ENCODE assay signal across 15 cellular contexts in the genomic region with DNA sequence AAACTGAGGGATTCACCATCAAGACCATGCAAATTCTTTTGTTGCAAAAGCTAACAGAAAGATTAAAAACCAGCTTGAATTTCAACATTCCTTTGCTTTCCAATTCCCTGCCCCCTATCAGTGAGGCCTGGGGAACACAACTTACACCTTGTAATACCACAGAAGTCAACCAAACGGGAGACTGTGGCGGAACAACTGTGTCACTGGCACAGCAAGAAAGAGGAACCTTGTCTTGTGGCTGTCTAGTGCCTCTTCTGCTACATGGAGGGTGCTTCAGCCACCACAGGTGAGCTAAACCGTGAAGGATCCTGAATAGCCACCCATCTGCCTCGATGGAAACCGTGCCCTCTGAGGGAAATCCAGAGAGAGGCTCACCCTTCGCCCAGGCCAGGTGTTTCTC. TPM values are rescaled to one million over a fixed set of nuclear protein-coding genes. Genes with fewer than 3 reads are reported as not detected.
DNase-seq lines count a peak whose midpoint lies in the region; ATAC-seq, FAIRE-seq and TF ChIP-seq lines count a peak whose summit lies in the region.
"Had no signal": no experiment of that assay in that cellular context is flagged by ENCODE, and none has a peak within 500 bp of the region (broad histone marks: within the 10 kb centered on the region; RNA-seq: fewer than 3 reads in every experiment).

No MANE protein-coding gene starts in this region.

- CTCF ChIA-PET in activated CD4-positive, alpha-beta T cell treated with anti-CD3 and anti-CD28 coated beads for 36 hours (lab: Charles Lee) = interaction anchor here (0.6 kb wide), 1 partner anchor 36 kb away, joined by 3 read pairs; no protein-coding TSS in a partner anchor
- CTCF ChIA-PET in K562 (lab: Yijun Ruan, JAX; ENCODE audit: low intra/inter-chr PET ratio) = no interaction called here

- no peaks in the 10 kb centered on the region for H3K27me3 ChIP-seq in K562 (ENCODE audit: control insufficient read depth in 2 of 2, insufficient read depth in 2 of 2, low read length in 2 of 2)
- H3K27me3 ChIP-seq in osteoblast (ENCODE audit: insufficient read depth, low read length) = no peaks in the 10 kb centered on the region
- no peaks in the 10 kb centered on the region for H3K27me3 ChIP-seq in BE2C
- H3K27me3 ChIP-seq: adrenal gland, neural progenitor cell had no signal

- TF ChIP-seq CTCF in K562 (IDR thresholded peaks at IDR 0.05 in 2 of 3, conservative IDR thresholded peaks at IDR 0.05 in 1 of 3; ENCODE audit: insufficient read depth in 2 of 3, low read depth in 1 of 3, low read length in 3 of 3) = no peak
- no peak for TF ChIP-seq CTCF in osteoblast (IDR thresholded peaks at IDR 0.05; ENCODE audit: extremely low read depth, low read depth, low read length)
- TF ChIP-seq CTCF in BE2C (IDR thresholded peaks at IDR 0.05; ENCODE audit: low read depth, low read length) = no peak

- peak overlapping the region in 1 of 2 experiments; percentile 24; a peak in 2 of 4 replicates for H3K9ac ChIP-seq in K562 (ENCODE audit: insufficient read depth in 1 of 2, low read depth in 2 of 2, low read length in 2 of 2)
- H3K9ac ChIP-seq: neural progenitor cell had no signal

- no peaks in the 10 kb centered on the region for H3K9me3 ChIP-seq in K562 (replicated peaks; ENCODE audit: control insufficient read depth, insufficient read depth, low read depth, low read length)
- no peaks in the 10 kb centered on the region for H3K9me3 ChIP-seq in osteoblast (ENCODE audit: low read depth, low read length)
- H3K9me3 ChIP-seq in BE2C = no peaks in the 10 kb centered on the region
- H3K9me3 ChIP-seq: adrenal gland had no signal

- H3K27me3 Mint-ChIP-seq in activated CD4-positive, alpha-beta T cell treated with anti-CD3 and anti-CD28 coated beads for 36 hours = no peaks in the 10 kb centered on the region

- H3K27ac ChIP-seq in K562 (ENCODE audit: extremely low read depth, low read depth, low read length) = peak overlapping the region; percentile 20; the same call in 1 of the 3 replicates
- no peak overlapping the region for H3K27ac ChIP-seq in osteoblast (ENCODE audit: low read depth, low read length)
- H3K27ac ChIP-seq: neural progenitor cell had no signal

- ATAC-seq in activated CD4-positive, alpha-beta T cell treated with anti-CD3 and anti-CD28 coated beads for 36 hours = peak; percentile 45
- peak; percentile 14; the same call in 1 of the 3 replicates for ATAC-seq in K562
- ATAC-seq in stimulated activated effector memory CD8-positive, alpha-beta T cell treated with anti-CD3 and anti-CD28 coated beads, Interleukin-12 subunit alpha, Interleukin-12 subunit beta, amount 100 ng/mL, for 72 hours = peak; percentile 42
- ATAC-seq in GM18505 (IDR thresholded peaks at IDR 0.05; ENCODE audit: unreplicated experiment) = no peak

- peaks cover 84% of the 10 kb centered on the region for H3K4me1 Mint-ChIP-seq in activated CD4-positive, alpha-beta T cell treated with anti-CD3 and anti-CD28 coated beads for 36 hours
- peaks cover 85% of the 10 kb centered on the region for H3K4me1 Mint-ChIP-seq in stimulated activated effector memory CD8-positive, alpha-beta T cell treated with anti-CD3 and anti-CD28 coated beads, Interleukin-12 subunit alpha, Interleukin-12 subunit beta, amount 100 ng/mL, for 72 hours

- no peak for TF ChIP-seq EP300 in K562 (IDR thresholded peaks at IDR 0.05; ENCODE audit: low read length)

- peaks cover 75% of the 10 kb centered on the region for H4K20me1 ChIP-seq in K562 (replicated peaks; ENCODE audit: control insufficient read depth, insufficient read depth, low read length)
- H4K20me1 ChIP-seq in osteoblast (ENCODE audit: insufficient read depth, low read length) = peaks cover 76% of the 10 kb centered on the region

- no peak overlapping the region for H3K4me3 Mint-ChIP-seq in activated CD4-positive, alpha-beta T cell treated with anti-CD3 and anti-CD28 coated beads for 36 hours
- peak overlapping the region; percentile 12 for H3K4me3 Mint-ChIP-seq in stimulated activated effector memory CD8-positive, alpha-beta T cell treated with anti-CD3 and anti-CD28 coated beads, Interleukin-12 subunit alpha, Interleukin-12 subunit beta, amount 100 ng/mL, for 72 hours
- H3K4me3 Mint-ChIP-seq: neural progenitor cell had no signal

- H3K27ac Mint-ChIP-seq in activated CD4-positive, alpha-beta T cell treated with anti-CD3 and anti-CD28 coated beads for 36 hours = no peak overlapping the region
- peak overlapping the region; percentile 92 for H3K27ac Mint-ChIP-seq in stimulated activated effector memory CD8-positive, alpha-beta T cell treated with anti-CD3 and anti-CD28 coated beads, Interleukin-12 subunit alpha, Interleukin-12 subunit beta, amount 100 ng/mL, for 72 hours
- H3K27ac Mint-ChIP-seq: neural progenitor cell had no signal

- peaks cover 36% of the 10 kb centered on the region for H3K9me1 ChIP-seq in K562 (ENCODE audit: control insufficient read depth, insufficient read depth, low read length)

- POLR2A ChIA-PET in activated CD4-positive, alpha-beta T cell treated with anti-CD3 and anti-CD28 coated beads for 36 hours (lab: Charles Lee) = interaction anchor here (0.6 to 3.2 kb wide), 2 partner anchors 8 to 15 kb away, joined by 6 to 12 read pairs; a partner anchor contains a TSS
- POLR2A ChIA-PET in K562 (lab: Yijun Ruan, JAX) = interaction anchor here (0.6 to 3.8 kb wide), 5 partner anchors 9 to 115 kb away, joined by 3 to 22 read pairs (median 5); a partner anchor contains a TSS

- H3K36me3 Mint-ChIP-seq in activated CD4-positive, alpha-beta T cell treated with anti-CD3 and anti-CD28 coated beads for 36 hours (ENCODE audit: low read depth) = peaks cover 15% of the 10 kb centered on the region
- peaks cover 55% of the 10 kb centered on the region for H3K36me3 Mint-ChIP-seq in stimulated activated effector memory CD8-positive, alpha-beta T cell treated with anti-CD3 and anti-CD28 coated beads, Interleukin-12 subunit alpha, Interleukin-12 subunit beta, amount 100 ng/mL, for 72 hours

- TF ChIP-seq RAD21 in K562 (CRISPR knock-in tag; conservative IDR thresholded peaks at IDR 0.05 in 1 of 2, IDR thresholded peaks at IDR 0.05 in 1 of 2) = no peak

- no peak for FAIRE-seq in K562 (lab: Jason Lieb, UNC)
- FAIRE-seq: TTC549 had no signal

- H3K4me1 ChIP-seq in K562 (replicated peaks in 1 of 2; ENCODE audit: control insufficient read depth in 2 of 2, insufficient read depth in 2 of 2, low read length in 2 of 2) (peaks cover 24 to 25% of the 10 kb centered on the region in 2 experiments), osteoblast (ENCODE audit: insufficient read depth, low read length) (peaks cover 4% of the 10 kb centered on the region), BE2C (no peaks in the 10 kb centered on the region)

- H3K36me3 ChIP-seq in K562 (ENCODE audit: control insufficient read depth, insufficient read depth, low read length) (peaks cover 72% of the 10 kb centered on the region), osteoblast (ENCODE audit: insufficient read depth, low read length) (peaks cover 7% of the 10 kb centered on the region), BE2C (no peaks in the 10 kb centered on the region)
- H3K36me3 ChIP-seq: adrenal gland, neural progenitor cell had no signal

- no TSS peak for BruUV-seq in K562 (replicated peaks; lab: Mats Ljungman, UMichigan)

- H3K4me3 ChIP-seq in K562 = no peak overlapping the region
- no peak overlapping the region for H3K4me3 ChIP-seq in osteoblast (ENCODE audit: insufficient read depth, low read length)
- H3K4me3 ChIP-seq in BE2C (ENCODE audit: low read depth, low read length) = no peak overlapping the region
- H3K4me3 ChIP-seq: adrenal gland, HAP-1, neural progenitor cell had no signal

- H3K79me2 ChIP-seq in K562 (ENCODE audit: control insufficient read depth, insufficient read depth, low read length) (peaks cover 86% of the 10 kb centered on the region), osteoblast (ENCODE audit: insufficient read depth, low read length) (peaks cover 82% of the 10 kb centered on the region)

- H3K4me2 ChIP-seq in K562 (ENCODE audit: insufficient read depth, low read length) (peak overlapping the region; percentile 5; the same call in 1 of the 2 replicates), osteoblast (ENCODE audit: insufficient read depth, low read length) (no peak overlapping the region)
- H3K4me2 ChIP-seq: neural progenitor cell had no signal

- peak; percentile 48 for DNase-seq in activated CD4-positive, alpha-beta T cell treated with anti-CD3 and anti-CD28 coated beads for 36 hours
- no peak for DNase-seq in activated CD4-positive, alpha-beta T cell treated with anti-CD3 and anti-CD28 coated beads, Interleukin-2, amount 50 U/mL, for 1 hour
- peak; percentile 89 for DNase-seq in NOMO-1 treated with DMSO at 0.1 percent for 48 hours (lab: John Stamatoyannopoulos, UW; ENCODE audit: unreplicated experiment)
- DNase-seq in K562 (ENCODE audit: extremely low read depth in 1 of 4, low spot score in 3 of 4) = no peak
- DNase-seq in stimulated activated effector memory CD8-positive, alpha-beta T cell treated with anti-CD3 and anti-CD28 coated beads, Interleukin-12 subunit alpha, Interleukin-12 subunit beta, amount 100 ng/mL, for 72 hours (ENCODE audit: low spot score in 2 of 2) = no peak
- no peak for DNase-seq in osteoblast (ENCODE audit: insufficient read length, low spot score, missing footprints)
- DNase-seq in BE2C = no peak
- DNase-seq: 8988T, NCI-H1092, NCI-H82 had no signal

- intact Hi-C loops in activated CD4-positive, alpha-beta T cell treated with anti-CD3 and anti-CD28 coated beads for 36 hours (cut with DNase I, micrococcal nuclease) = no loop called here
- intact Hi-C loops in K562 (cut with micrococcal nuclease) = no loop called here

- in situ Hi-C loops in K562 (cut with MboI) = no loop called here

- WGBS in K562 (ENCODE audit: insufficient coverage, low coverage, missing lambda C conversion rate) = 74% methylated on average over 6 of the region's 6 CpGs

- H2AFZ ChIP-seq in K562 (ENCODE audit: low read depth, low read length) (no peak overlapping the region), osteoblast (ENCODE audit: low read length) (no peak overlapping the region)
- H2AFZ ChIP-seq: neural progenitor cell had no signal

- H3K9me3 Mint-ChIP-seq in activated CD4-positive, alpha-beta T cell treated with anti-CD3 and anti-CD28 coated beads for 36 hours (ENCODE audit: low read depth) = no peaks in the 10 kb centered on the region
- no peaks in the 10 kb centered on the region for H3K9me3 Mint-ChIP-seq in stimulated activated effector memory CD8-positive, alpha-beta T cell treated with anti-CD3 and anti-CD28 coated beads, Interleukin-12 subunit alpha, Interleukin-12 subunit beta, amount 100 ng/mL, for 72 hours

- no peak for TF ChIP-seq POLR2A in K562 (conservative IDR thresholded peaks at IDR 0.05)
- no peak for TF ChIP-seq POLR2A in GM18505 (IDR thresholded peaks at IDR 0.05; ENCODE audit: borderline replicate concordance, extremely low read depth, insufficient read depth, insufficient read length)

RNA-seq across cellular contexts. Expression of a gene that starts 11.4 kb away (rescaled TPM):
- total RNA-seq in activated CD4-positive, alpha-beta T cell treated with anti-CD3 and anti-CD28 coated beads for 36 hours = 10 to 100 TPM; 45.4 to 47.8 TPM
- total RNA-seq in K562 (2011; cell fraction: chromatin; rRNA removed; ENCODE audit: low replicate concordance) = 140 and 232 TPM in 2 replicates
- 143 and 148 TPM in 2 replicates for total RNA-seq in K562 (2011; cell fraction: nucleolus; rRNA removed)
- 188 and 262 TPM in 2 replicates for total RNA-seq in K562 (2011; cell fraction: nucleoplasm; rRNA removed)
- total RNA-seq in K562 (2014; rRNA removed) = 99.0 and 101 TPM in 2 replicates
- 44.4 and 63.0 TPM in 2 replicates for total RNA-seq in K562 (2014; rRNA removed; fragmentation: Illumina TruSeq; extraction: Trizol)
- total RNA-seq in K562 (2015; rRNA removed; fragmentation: Illumina TruSeq; extraction: Trizol) = 104 and 115 TPM in 2 replicates
- total RNA-seq in K562 (2021) = 75.2 and 86.9 TPM in 2 replicates
- polyA plus RNA-seq in K562 (2011; rRNA removed) = 47.8 and 54.0 TPM in 2 replicates
- polyA plus RNA-seq in K562 (2011; cell fraction: cytosol; rRNA removed) = 53.0 and 53.5 TPM in 2 replicates
- 82.0 and 85.3 TPM in 2 replicates for polyA plus RNA-seq in K562 (2011; cell fraction: nucleus; rRNA removed)
- 77.1 and 114 TPM in 2 replicates for polyA plus RNA-seq in K562 (2012)
- 105 and 127 TPM in 2 replicates for polyA plus RNA-seq in K562 (2014; fragmentation: Illumina TruSeq; extraction: Trizol)
- polyA plus RNA-seq in K562 (2014; fragmentation: Nextera tagmentation; extraction: Ambion mirVana) = 10 to 100 TPM in 1 of 2 experiments, 1 to 10 TPM in 1; 8.9 to 20.9 TPM
- 100 and 201 TPM in 2 replicates for polyA plus RNA-seq in K562 (2014; rRNA removed)
- 50.3 and 53.4 TPM in 2 replicates for polyA minus RNA-seq in K562 (2011; rRNA and poly(A)+ RNA removed)
- 17.4 and 21.1 TPM in 2 replicates for polyA minus RNA-seq in K562 (2011; cell fraction: cytosol; rRNA and poly(A)+ RNA removed)
- polyA minus RNA-seq in K562 (2011; cell fraction: nucleus; rRNA and poly(A)+ RNA removed) = 81.3 and 87.3 TPM in 2 replicates
- 17.4 and 20.6 TPM in 2 replicates for total RNA-seq in osteoblast
- 80.9 TPM for polyA plus RNA-seq in BE2C (2012; ENCODE audit: insufficient read depth, insufficient read length, low read depth)

RNA-seq across cellular contexts. Expression of a gene that starts 14.3 kb away (rescaled TPM):
- 10 to 100 TPM; 83.4 to 84.9 TPM for total RNA-seq in activated CD4-positive, alpha-beta T cell treated with anti-CD3 and anti-CD28 coated beads for 36 hours
- 322 and 1,090 TPM in 2 replicates for total RNA-seq in K562 (2011; cell fraction: chromatin; rRNA removed; ENCODE audit: low replicate concordance)
- total RNA-seq in K562 (2011; cell fraction: nucleolus; rRNA removed) = 555 and 597 TPM in 2 replicates
- total RNA-seq in K562 (2011; cell fraction: nucleoplasm; rRNA removed) = 365 and 370 TPM in 2 replicates
- total RNA-seq in K562 (2014; rRNA removed) = 41.3 and 45.2 TPM in 2 replicates
- total RNA-seq in K562 (2014; rRNA removed; fragmentation: Illumina TruSeq; extraction: Trizol) = 12.3 and 16.0 TPM in 2 replicates
- total RNA-seq in K562 (2015; rRNA removed; fragmentation: Illumina TruSeq; extraction: Trizol) = 23.7 and 23.9 TPM in 2 replicates
- total RNA-seq in K562 (2021) = 89.3 and 114 TPM in 2 replicates
- polyA plus RNA-seq in K562 (2011; rRNA removed) = 29.6 and 50.4 TPM in 2 replicates
- 25.6 and 45.5 TPM in 2 replicates for polyA plus RNA-seq in K562 (2011; cell fraction: cytosol; rRNA removed)
- 557 and 843 TPM in 2 replicates for polyA plus RNA-seq in K562 (2011; cell fraction: nucleus; rRNA removed)
- polyA plus RNA-seq in K562 (2012) = 66.4 and 174 TPM in 2 replicates
- 46.4 and 62.1 TPM in 2 replicates for polyA plus RNA-seq in K562 (2014; fragmentation: Illumina TruSeq; extraction: Trizol)
- under 1 TPM; 0.06 to 0.24 TPM for polyA plus RNA-seq in K562 (2014; fragmentation: Nextera tagmentation; extraction: Ambion mirVana)
- polyA plus RNA-seq in K562 (2014; rRNA removed) = 67.5 and 85.5 TPM in 2 replicates
- polyA minus RNA-seq in K562 (2011; rRNA and poly(A)+ RNA removed) = 8.6 and 16.8 TPM in 2 replicates
- 23.5 and 26.4 TPM in 2 replicates for polyA minus RNA-seq in K562 (2011; cell fraction: cytosol; rRNA and poly(A)+ RNA removed)
- 104 and 118 TPM in 2 replicates for polyA minus RNA-seq in K562 (2011; cell fraction: nucleus; rRNA and poly(A)+ RNA removed)
- 2.1 and 4.3 TPM in 2 replicates for total RNA-seq in osteoblast
- polyA plus RNA-seq in BE2C (2012; ENCODE audit: insufficient read depth, insufficient read length, low read depth) = 16.3 TPM

Comparison
In these comparisons a context has a peak if more than half of its experiments do, and no peak if none do; other contexts are left out.
1. DNase-seq: peak in activated CD4-positive, alpha-beta T cell treated with anti-CD3 and anti-CD28 coated beads for 36 hours (single experiment) and NOMO-1 treated with DMSO at 0.1 percent for 48 hours (single experiment); none in activated CD4-positive, alpha-beta T cell treated with anti-CD3 and anti-CD28 coated beads, Interleukin-2, amount 50 U/mL, for 1 hour (single experiment), K562 (0 of 4), stimulated activated effector memory CD8-positive, alpha-beta T cell treated with anti-CD3 and anti-CD28 coated beads, Interleukin-12 subunit alpha, Interleukin-12 subunit beta, amount 100 ng/mL, for 72 hours (0 of 2), osteoblast (single experiment) and BE2C (single experiment).